ENCODE assay signal across 9 cellular contexts in the genomic region with DNA sequence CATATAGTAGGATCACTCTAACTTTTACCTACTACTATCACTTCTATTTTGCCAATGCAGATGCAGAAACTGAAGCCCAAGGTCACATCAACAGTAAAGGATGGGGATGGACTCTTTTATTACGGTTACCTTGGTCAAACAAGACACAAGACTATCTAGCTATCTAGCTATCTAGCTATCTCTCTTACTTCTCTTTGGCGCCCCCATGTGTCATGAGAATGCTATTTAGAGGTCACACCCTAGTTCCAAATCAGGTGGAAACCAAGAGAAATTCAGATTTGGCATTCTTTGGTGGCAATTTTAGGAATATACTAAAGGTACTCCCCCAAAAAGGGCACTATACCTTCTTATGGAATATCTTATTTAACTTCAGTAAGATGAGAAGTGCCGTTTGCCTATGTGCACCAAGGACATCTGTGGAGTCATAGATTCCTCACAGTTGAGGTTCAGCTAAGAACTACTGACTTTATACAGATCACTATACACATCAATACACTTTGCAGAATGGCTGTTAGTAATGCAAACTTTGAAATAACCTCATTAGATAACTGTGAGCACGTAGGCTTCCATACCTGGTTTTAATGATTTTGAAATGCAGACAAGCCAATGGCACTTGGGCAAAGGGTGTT. TPM values are rescaled to one million over a fixed set of nuclear protein-coding genes. Genes with fewer than 3 reads are reported as not detected.
DNase-seq lines count a peak whose midpoint lies in the region; ATAC-seq and TF ChIP-seq lines count a peak whose summit lies in the region.
"Had no signal": no experiment of that assay in that cellular context is flagged by ENCODE, and none has a peak within 500 bp of the region (broad histone marks: within the 10 kb centered on the region; RNA-seq: fewer than 3 reads in every experiment).

No MANE protein-coding gene starts in this region.

- DNase-seq in activated T-cell treated with anti-CD3 and anti-CD28 coated beads for 24 hours (ENCODE audit: low read depth) (peak; percentile 39), HT1080 (ENCODE audit: low read depth) (peak; percentile 16), RWPE1 (ENCODE audit: low spot score) (peak; percentile 36), body of pancreas (peak; percentile 34 to 50 (median 46)), mesendoderm (peak; percentile 70), glomerular visceral epithelial cell (ENCODE audit: extremely low spot score) (no peak)
- DNase-seq in activated T-cell treated with anti-CD3 and anti-CD28 coated beads, Interleukin-2, amount 50 U/mL, for 1 hour, result no peak

- no peak overlapping the region for H3K4ac ChIP-seq in mesendoderm (ENCODE audit: low read depth, low read length)

- H2BK15ac ChIP-seq in mesendoderm (replicated peaks; ENCODE audit: low read depth), result no peak overlapping the region

- POLR2A ChIA-PET in RWPE1 (lab: Yijun Ruan, JAX; ENCODE audit: low non-redundant PET), result no interaction called here

- intact Hi-C loops in body of pancreas (cut with DNase I), result loop anchor here (10.0 kb wide), 1 partner anchor 580 kb away; no protein-coding TSS in a partner anchor

- H3K4me1 ChIP-seq in body of pancreas (no peaks in the 10 kb centered on the region), mesendoderm (ENCODE audit: control insufficient read depth, low read depth, low read length) (no peaks in the 10 kb centered on the region)

- H3K79me2 ChIP-seq in mesendoderm (ENCODE audit: control insufficient read depth, insufficient read depth, low read length), result no peaks in the 10 kb centered on the region

- H3K4me3 ChIP-seq in body of pancreas (no peak overlapping the region), mesendoderm (ENCODE audit: low read length) (no peak overlapping the region)

- WGBS in body of pancreas, 2 donors, result 33 to 34% methylated on average over 4 of the region's 4 CpGs
- no CpG with 5 or more reads among the region's 4 CpGs for whole genome bisulfite sequencing in mesendoderm (ENCODE audit: extremely low coverage, insufficient coverage, low lambda C conversion rate)

- no peaks in the 10 kb centered on the region for H3K27me3 ChIP-seq in body of pancreas
- H3K27me3 ChIP-seq in mesendoderm (ENCODE audit: insufficient read depth, low read length, poor library complexity), result no peaks in the 10 kb centered on the region

- no peak overlapping the region for H4K5ac ChIP-seq in mesendoderm (ENCODE audit: low read length)

- peak; percentile 62 for TF ChIP-seq CTCF in RWPE1 (conservative IDR thresholded peaks at IDR 0.05; ENCODE audit: low read depth)
- peak in 6 of 7 experiments; percentile 17 to 42 (median 39) for TF ChIP-seq CTCF in body of pancreas (IDR thresholded peaks at IDR 0.05)

- H3K9ac ChIP-seq in mesendoderm (ENCODE audit: low read length), result no peak overlapping the region

- H3K23ac ChIP-seq in mesendoderm (ENCODE audit: low read length), result no peak overlapping the region

- H3K36me3 ChIP-seq in body of pancreas (replicated peaks in 1 of 2; ENCODE audit: insufficient read depth in 1 of 2, low read depth in 2 of 2), result no peaks in the 10 kb centered on the region
- no peaks in the 10 kb centered on the region for H3K36me3 ChIP-seq in mesendoderm (ENCODE audit: control insufficient read depth, insufficient read depth, low read length)

- H3K4me2 ChIP-seq in mesendoderm (ENCODE audit: low read length), result no peak overlapping the region

- no peak overlapping the region for H2BK5ac ChIP-seq in mesendoderm (ENCODE audit: low read length)

- H2BK120ac ChIP-seq in mesendoderm (ENCODE audit: low read depth, low read length), result no peak overlapping the region

- H3K56ac ChIP-seq in mesendoderm (ENCODE audit: low read length), result no peak overlapping the region

- no peak for TF ChIP-seq POLR2A in body of pancreas (IDR thresholded peaks at IDR 0.05)

- H4K8ac ChIP-seq in mesendoderm (ENCODE audit: low read depth, low read length), result no peak overlapping the region

- H3K27ac ChIP-seq in RWPE1 (no peak overlapping the region), body of pancreas (no peak overlapping the region), mesendoderm (ENCODE audit: low read depth, low read length) (no peak overlapping the region)

- CTCF ChIA-PET in RWPE1 (lab: Yijun Ruan, JAX), result interaction anchor here (0.6 to 1.3 kb wide), 8 partner anchors 14 to 910 kb away, joined by 3 to 6 read pairs (median 4); no protein-coding TSS in a partner anchor

- no peak for ATAC-seq in body of pancreas
- ATAC-seq in HG03469 (IDR thresholded peaks at IDR 0.05; ENCODE audit: unreplicated experiment), result no peak

- H3K79me1 ChIP-seq in mesendoderm (ENCODE audit: low read length), result no peaks in the 10 kb centered on the region

- H2AK5ac ChIP-seq in mesendoderm (ENCODE audit: low read length), result no peak overlapping the region

- H3K18ac ChIP-seq in mesendoderm (ENCODE audit: low read length), result no peak overlapping the region

- H3K9me3 ChIP-seq in body of pancreas, result no peaks in the 10 kb centered on the region

RNA-seq across cellular contexts. Expression of a gene that starts 6.7 kb away (rescaled TPM):
- 0.10 and 0.34 TPM in 2 replicates for total RNA-seq in HT1080 (2014; rRNA removed; shearing (Covaris generic))
- 0.02 TPM in 1 of 2 replicates, not detected in the other for polyA plus RNA-seq in HT1080 (2015; cell fraction: cytosol; rRNA removed)
- polyA plus RNA-seq in HT1080 (2015; cell fraction: nucleus; rRNA removed), result 0.04 and 0.32 TPM in 2 replicates
- 1 to 10 TPM in 1 of 2 donors, not detected in 1; 1.8 TPM for total RNA-seq in body of pancreas
- 0.28 TPM for polyA plus RNA-seq in mesendoderm (2013, experiment 1 of 2)
- 0.27 TPM for polyA plus RNA-seq in mesendoderm (2013, experiment 2 of 2)
- total RNA-seq: glomerular endothelial cell had no signal

Comparison
In these comparisons a context has a peak if more than half of its experiments do, and no peak if none do; other contexts are left out.
1. DNase-seq: peak in activated T-cell treated with anti-CD3 and anti-CD28 coated beads for 24 hours (single experiment), HT1080 (single experiment), RWPE1 (single experiment), body of pancreas (4 of 4) and mesendoderm (single experiment); none in activated T-cell treated with anti-CD3 and anti-CD28 coated beads, Interleukin-2, amount 50 U/mL, for 1 hour (single experiment) and glomerular visceral epithelial cell (single experiment).